In genomic region chr4:155403886-155404285, GRCh38 we compare ENCODE assay signal across 8 cellular contexts. TPM values are rescaled to one million over a fixed set of nuclear protein-coding genes. Genes with fewer than 3 reads are reported as not detected.
DNase-seq lines count a peak whose midpoint lies in the region; ATAC-seq and TF ChIP-seq lines count a peak whose summit lies in the region.

No MANE protein-coding gene starts in this region.

- peak; percentile 32 for DNase-seq in DMS153 treated with DMSO at 0.1 percent for 48 hours (lab: John Stamatoyannopoulos, UW; ENCODE audit: unreplicated experiment)
- peak; percentile 55 for DNase-seq in NCI-H1105 treated with DMSO at 0.1 percent for 48 hours (lab: John Stamatoyannopoulos, UW)
- DNase-seq in medulla oblongata (ENCODE audit: extremely low spot score): peak; percentile 48
- DNase-seq in stimulated activated CD4-positive, alpha-beta T cell treated with anti-CD3 and anti-CD28 coated beads, Interleukin-4, amount 100 ng/mL, for 24 hours: no peak
- no peak for DNase-seq in CD14-positive monocyte (ENCODE audit: low spot score)

- H3K36me3 Mint-ChIP-seq in brain: no peaks in the 10 kb centered on the region
- H3K36me3 Mint-ChIP-seq in CD14-positive monocyte: no peaks in the 10 kb centered on the region

- peaks cover 9% of the 10 kb centered on the region for H3K27me3 Mint-ChIP-seq in brain
- peaks cover 0 to 1% (median 0%) of the 10 kb centered on the region in 3 donors for H3K27me3 Mint-ChIP-seq in CD14-positive monocyte (ENCODE audit: low read depth in 3 of 3)

- TF ChIP-seq CTCF in brain (conservative IDR thresholded peaks at IDR 0.05): peak; percentile 73 to 81
- no peak for TF ChIP-seq CTCF in CD14-positive monocyte (IDR thresholded peaks at IDR 0.05)

- H3K9me3 Mint-ChIP-seq in brain (peaks cover 0 to 5% (median 0%) of the 10 kb centered on the region in 5 experiments), CD14-positive monocyte (no peaks in the 10 kb centered on the region)

- ATAC-seq in HG02840 (IDR thresholded peaks at IDR 0.05; ENCODE audit: low FRiP score, unreplicated experiment) (no peak), HG02884 (IDR thresholded peaks at IDR 0.05; ENCODE audit: unreplicated experiment) (no peak)

- H3K4me3 Mint-ChIP-seq in brain: no peak overlapping the region
- no peak overlapping the region for H3K4me3 Mint-ChIP-seq in CD14-positive monocyte

- intact Hi-C loops in CD14-positive monocyte (cut with micrococcal nuclease): no loop called here

- peaks cover 27% of the 10 kb centered on the region for H3K4me1 Mint-ChIP-seq in brain
- H3K4me1 Mint-ChIP-seq in CD14-positive monocyte: no peaks in the 10 kb centered on the region

- H3K27ac Mint-ChIP-seq in brain (peak overlapping the region in 3 of 5 experiments; percentile 52 to 63 (median 54)), CD14-positive monocyte (no peak overlapping the region)

RNA-seq across cellular contexts. Expression of gene MAP9, which starts 27.1 kb away (rescaled TPM):
- 1.3 TPM for polyA plus RNA-seq in brain (ENCODE audit: insufficient read depth, low read depth, low replicate concordance)
- polyA plus RNA-seq in CD14-positive monocyte: not detected

Comparison
In these comparisons a context has a peak if more than half of its experiments do, and no peak if none do; other contexts are left out.
1. DNase-seq: peak in DMS153 treated with DMSO at 0.1 percent for 48 hours (single experiment), NCI-H1105 treated with DMSO at 0.1 percent for 48 hours (single experiment) and medulla oblongata (single experiment); none in stimulated activated CD4-positive, alpha-beta T cell treated with anti-CD3 and anti-CD28 coated beads, Interleukin-4, amount 100 ng/mL, for 24 hours (single experiment) and CD14-positive monocyte (single experiment).
2. H3K27ac Mint-ChIP-seq: peak in brain (3 of 5); none in CD14-positive monocyte (0 of 7).